13 cellular contexts compared by ENCODE assay signal in genomic region chr2:212843409-212844199, GRCh38.
DNase-seq lines count a peak whose midpoint lies in the region; ATAC-seq and TF ChIP-seq lines count a peak whose summit lies in the region.
"Had no signal": no experiment of that assay in that cellular context is flagged by ENCODE, and none has a peak within 500 bp of the region (broad histone marks: within the 10 kb centered on the region; RNA-seq: fewer than 3 reads in every experiment).

No MANE protein-coding gene starts in this region.

- H3K27me3 Mint-ChIP-seq in type B pancreatic cell = no peaks in the 10 kb centered on the region

- WGBS in mesenchymal stem cell = 83% methylated on average over 2 of the region's 3 CpGs

- no peak overlapping the region for H3K4me3 ChIP-seq in astrocyte of the spinal cord (ENCODE audit: low read depth, low read length)
- peak overlapping the region in 1 of 2 experiments; percentile 4 for H3K4me3 ChIP-seq in mesenchymal stem cell (ENCODE audit: insufficient read depth in 1 of 2, low read depth in 1 of 2, low read length in 2 of 2)

- no peaks in the 10 kb centered on the region for H3K36me3 ChIP-seq in mesenchymal stem cell (ENCODE audit: control insufficient read depth in 1 of 2, insufficient read depth in 2 of 2, low read depth in 1 of 2, low read length in 2 of 2)

- ATAC-seq in GM21717 (IDR thresholded peaks at IDR 0.05; ENCODE audit: unreplicated experiment) = no peak
- ATAC-seq: naive thymus-derived CD4-positive, alpha-beta T cell had no signal

- H3K4me1 Mint-ChIP-seq in type B pancreatic cell (ENCODE audit: unreplicated experiment) = peaks cover 4% of the 10 kb centered on the region

- TF ChIP-seq CTCF in astrocyte of the spinal cord (IDR thresholded peaks at IDR 0.05; ENCODE audit: low read depth, low read length) (no peak), type B pancreatic cell (conservative IDR thresholded peaks at IDR 0.05) (no peak)

- no peak overlapping the region for H2BK12ac ChIP-seq in mesenchymal stem cell (ENCODE audit: low read length in 2 of 2)

- H2AK5ac ChIP-seq in mesenchymal stem cell (ENCODE audit: low read length, severe bottlenecking) = no peak overlapping the region

- H3K36me3 Mint-ChIP-seq in type B pancreatic cell = no peaks in the 10 kb centered on the region

- no peak overlapping the region for H3K23ac ChIP-seq in mesenchymal stem cell (ENCODE audit: low read length in 2 of 2)

- DNase-seq in GF-D8 (lab: John Stamatoyannopoulos, UW) (peak; percentile 0), HT-29 (ENCODE audit: low spot score) (peak; percentile 7), astrocyte of the spinal cord (ENCODE audit: low read depth, low spot score) (peak; percentile 86), mesenchymal stem cell (peak; percentile 72), type B pancreatic cell (ENCODE audit: extremely low spot score, unreplicated experiment) (no peak), inferior parietal cortex (ENCODE audit: extremely low spot score) (no peak)
- DNase-seq in NK-92 treated with Interleukin-12 subunit alpha and Interleukin-12 subunit beta, amount 100 ng/mL, for 24 hours (lab: John Stamatoyannopoulos, UW) = no peak
- DNase-seq: activated CD4-positive, alpha-beta T cell treated with anti-CD3 and anti-CD28 coated beads for 48 hours; naive thymus-derived CD4-positive, alpha-beta T cell; NCI-H1048; stimulated activated CD4-positive, alpha-beta T cell treated with anti-CD3 and anti-CD28 coated beads, Interleukin-2, amount 100 ng/mL, for 24 hours; trophoblast cell had no signal

- H3K27me3 ChIP-seq in mesenchymal stem cell (ENCODE audit: control insufficient read depth in 1 of 2, insufficient read depth in 1 of 2, low read length in 2 of 2) = no peaks in the 10 kb centered on the region

- in situ Hi-C loops in astrocyte of the spinal cord (cut with HindIII; ENCODE audit: low sequenced_read_pairs) = no loop called here

- H3K79me1 ChIP-seq in mesenchymal stem cell (replicated peaks; ENCODE audit: low read length, poor library complexity, severe bottlenecking) = no peaks in the 10 kb centered on the region

- peak overlapping the region; percentile 75 for H3K9ac ChIP-seq in mesenchymal stem cell (ENCODE audit: low read length)

- peaks cover 8% of the 10 kb centered on the region for H3K9me3 Mint-ChIP-seq in type B pancreatic cell

- H3K4me2 ChIP-seq in mesenchymal stem cell (ENCODE audit: low read length, poor library complexity, severe bottlenecking) = no peak overlapping the region

- H3K4ac ChIP-seq in mesenchymal stem cell (ENCODE audit: low read depth in 1 of 2, low read length in 2 of 2) = no peak overlapping the region

- no peak overlapping the region for H4K91ac ChIP-seq in mesenchymal stem cell (ENCODE audit: low read length)

- no peak overlapping the region for H3K27ac Mint-ChIP-seq in type B pancreatic cell

- H3K9me3 ChIP-seq in mesenchymal stem cell (ENCODE audit: control insufficient read depth, low read length) = no peaks in the 10 kb centered on the region

- no peak overlapping the region for H3K18ac ChIP-seq in mesenchymal stem cell (ENCODE audit: low read depth in 1 of 2, low read length in 2 of 2)

- no peak overlapping the region for H3K4me3 Mint-ChIP-seq in type B pancreatic cell
- H3K4me3 Mint-ChIP-seq: naive thymus-derived CD4-positive, alpha-beta T cell had no signal

- H2AFZ ChIP-seq in mesenchymal stem cell (ENCODE audit: low read depth, low read length) = no peak overlapping the region

- H2BK5ac ChIP-seq in mesenchymal stem cell (ENCODE audit: low read depth, low read length, poor library complexity, severe bottlenecking) = no peak overlapping the region

- H3K14ac ChIP-seq in mesenchymal stem cell (ENCODE audit: low read length in 2 of 2) = no peak overlapping the region

- no peak overlapping the region for H2BK120ac ChIP-seq in mesenchymal stem cell (ENCODE audit: low read depth, low read length)

- H4K8ac ChIP-seq in mesenchymal stem cell (ENCODE audit: low read length) = no peak overlapping the region

- H2BK15ac ChIP-seq in mesenchymal stem cell (ENCODE audit: low read depth, poor library complexity, severe bottlenecking) = no peak overlapping the region

- H3K27ac ChIP-seq in mesenchymal stem cell (ENCODE audit: low read length, poor library complexity, severe bottlenecking) = peak overlapping the region; percentile 19

- H3K4me1 ChIP-seq in mesenchymal stem cell (ENCODE audit: control insufficient read depth, insufficient read depth, low read depth, low read length) = no peaks in the 10 kb centered on the region

Comparison
In these comparisons a context has a peak if more than half of its experiments do, and no peak if none do; other contexts are left out.
1. DNase-seq: peak in GF-D8 (single experiment), HT-29 (single experiment), astrocyte of the spinal cord (single experiment) and mesenchymal stem cell (single experiment); none in type B pancreatic cell (single experiment), NK-92 treated with Interleukin-12 subunit alpha and Interleukin-12 subunit beta, amount 100 ng/mL, for 24 hours (single experiment) and inferior parietal cortex (single experiment).